ENCODE assay signal across 21 cellular contexts in the genomic region with DNA sequence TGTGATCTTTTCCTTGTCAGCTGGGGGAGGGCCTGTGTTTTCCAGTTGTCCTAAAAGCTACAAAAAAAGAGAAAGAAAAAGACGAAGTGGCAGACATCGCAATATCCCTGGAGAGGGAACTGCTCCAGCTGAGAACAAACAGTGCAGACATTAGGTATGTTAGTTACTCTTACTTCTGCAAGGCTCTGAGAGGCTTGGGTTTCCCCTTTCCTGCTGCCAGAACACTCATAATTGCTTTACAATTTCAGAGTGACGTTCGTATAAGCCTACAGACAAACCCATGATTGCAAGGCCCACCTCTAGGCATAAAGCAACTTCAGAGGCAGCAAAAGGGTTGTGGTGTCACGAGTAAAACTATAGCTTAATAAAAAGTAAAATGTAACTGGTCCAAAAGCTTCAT. TPM values are rescaled to one million over a fixed set of nuclear protein-coding genes. Genes with fewer than 3 reads are reported as not detected.
DNase-seq lines count a peak whose midpoint lies in the region; ATAC-seq and TF ChIP-seq lines count a peak whose summit lies in the region.
"Had no signal": no experiment of that assay in that cellular context is flagged by ENCODE, and none has a peak within 500 bp of the region (broad histone marks: within the 10 kb centered on the region; RNA-seq: fewer than 3 reads in every experiment).

No MANE protein-coding gene starts in this region.

- H3K27me3 ChIP-seq in ACC112 (ENCODE audit: insufficient read depth, low read length), result no peaks in the 10 kb centered on the region
- no peaks in the 10 kb centered on the region for H3K27me3 ChIP-seq in neutrophil
- H3K27me3 ChIP-seq: BLaER1 had no signal

- ATAC-seq in SK-N-SH treated with all-trans-retinoic acid at 6 μM for 48 hours, result peak; percentile 41
- ATAC-seq in left cardiac atrium, result no peak
- no peak for ATAC-seq in HG03439 (IDR thresholded peaks at IDR 0.05; ENCODE audit: unreplicated experiment)
- ATAC-seq: K562 had no signal

- H3K79me2 ChIP-seq in ACC112 (ENCODE audit: control insufficient read depth, insufficient read depth, low read length, unreplicated experiment), result no peaks in the 10 kb centered on the region

- no peak overlapping the region for H2AFZ ChIP-seq in ACC112 (ENCODE audit: low read length, unreplicated experiment)

- H3K36me3 ChIP-seq in ACC112 (ENCODE audit: insufficient read depth, low read length) (peaks cover 32% of the 10 kb centered on the region), neutrophil (peaks cover 3% of the 10 kb centered on the region)

- H3K27ac ChIP-seq in ACC112 (ENCODE audit: low read depth, low read length), result peak overlapping the region; percentile 86; the same call in 1 of the 2 replicates
- peak overlapping the region; percentile 37 for H3K27ac ChIP-seq in neutrophil
- H3K27ac ChIP-seq: BLaER1 had no signal

- intact Hi-C loops in left cardiac atrium (cut with DNase I), result no loop called here

- no peak for TF ChIP-seq CTCF in neutrophil (IDR thresholded peaks at IDR 0.05)

- H3K4me3 ChIP-seq in ACC112 (ENCODE audit: low read depth, low read length) (no peak overlapping the region), neutrophil (ENCODE audit: low read depth in 1 of 2, low read length in 1 of 2) (no peak overlapping the region)
- H3K4me3 ChIP-seq: BLaER1, K562 had no signal

- peak; percentile 49 for DNase-seq in fibroblast of gingiva (ENCODE audit: low read depth)
- no peak for DNase-seq in left cardiac atrium
- no peak for DNase-seq in cerebellum (ENCODE audit: low spot score)
- no peak for DNase-seq in NCI-H2081 treated with DMSO at 0.1 percent for 48 hours (lab: John Stamatoyannopoulos, UW)
- DNase-seq: CD4-positive, alpha-beta memory T cell; DMS53; NCI-H1105; NCI-H1694; NCI-H510A; NCI-H748 treated with DMSO at 0.1 percent for 48 hours; NK-92 treated with Interleukin-12 subunit alpha and Interleukin-12 subunit beta, amount 100 ng/mL, for 24 hours; SHP77 had no signal

- H3K9me3 ChIP-seq in neutrophil, result no peaks in the 10 kb centered on the region
- H3K9me3 ChIP-seq: BLaER1 had no signal

- H3K4me1 ChIP-seq in ACC112 (ENCODE audit: control insufficient read depth, insufficient read depth, low read length, unreplicated experiment) (peaks cover 37% of the 10 kb centered on the region), neutrophil (ENCODE audit: control insufficient read depth in 1 of 2, insufficient read depth in 1 of 2, low read depth in 1 of 2, low read length in 1 of 2) (peaks cover 35 to 37% of the 10 kb centered on the region in 2 experiments)
- H3K4me1 ChIP-seq: BLaER1 had no signal

TF ChIP-seq in SK-N-SH treated with all-trans-retinoic acid at 6 μM for 48 hours, 23 proteins besides CTCF, POLR2A, EP300 and RAD21:
- TF ChIP-seq ESRRG (CRISPR knock-in tag; IDR thresholded peaks at IDR 0.05) (no peak), ZNF565 (CRISPR knock-in tag; conservative IDR thresholded peaks at IDR 0.05; ENCODE audit: low read depth) (no peak), ZNF8 (CRISPR knock-in tag; IDR thresholded peaks at IDR 0.05) (no peak), SNAI2 (CRISPR knock-in tag; IDR thresholded peaks at IDR 0.05) (no peak), ARNTL (CRISPR knock-in tag; IDR thresholded peaks at IDR 0.05; ENCODE audit: borderline replicate concordance, low read depth) (no peak), ZFP30 (CRISPR knock-in tag; IDR thresholded peaks at IDR 0.05) (no peak), RARB (CRISPR knock-in tag; IDR thresholded peaks at IDR 0.05) (no peak), ISL1 (CRISPR knock-in tag; IDR thresholded peaks at IDR 0.05) (no peak), ZNF70 (CRISPR knock-in tag; IDR thresholded peaks at IDR 0.05) (no peak), GLIS3 (CRISPR knock-in tag; IDR thresholded peaks at IDR 0.05) (no peak), PPARA (CRISPR knock-in tag; IDR thresholded peaks at IDR 0.05; ENCODE audit: borderline replicate concordance) (no peak), TCF4 (CRISPR knock-in tag; IDR thresholded peaks at IDR 0.05; ENCODE audit: borderline replicate concordance) (no peak), OSR1 (CRISPR knock-in tag; IDR thresholded peaks at IDR 0.05) (no peak), TOX (CRISPR knock-in tag; IDR thresholded peaks at IDR 0.05; ENCODE audit: borderline replicate concordance) (no peak), BACH2 (CRISPR knock-in tag; IDR thresholded peaks at IDR 0.05; ENCODE audit: borderline replicate concordance) (no peak), CSDC2 (CRISPR knock-in tag; IDR thresholded peaks at IDR 0.05) (no peak), ZFP3 (CRISPR knock-in tag; IDR thresholded peaks at IDR 0.05) (no peak)
- TF ChIP-seq, protein P1, sequence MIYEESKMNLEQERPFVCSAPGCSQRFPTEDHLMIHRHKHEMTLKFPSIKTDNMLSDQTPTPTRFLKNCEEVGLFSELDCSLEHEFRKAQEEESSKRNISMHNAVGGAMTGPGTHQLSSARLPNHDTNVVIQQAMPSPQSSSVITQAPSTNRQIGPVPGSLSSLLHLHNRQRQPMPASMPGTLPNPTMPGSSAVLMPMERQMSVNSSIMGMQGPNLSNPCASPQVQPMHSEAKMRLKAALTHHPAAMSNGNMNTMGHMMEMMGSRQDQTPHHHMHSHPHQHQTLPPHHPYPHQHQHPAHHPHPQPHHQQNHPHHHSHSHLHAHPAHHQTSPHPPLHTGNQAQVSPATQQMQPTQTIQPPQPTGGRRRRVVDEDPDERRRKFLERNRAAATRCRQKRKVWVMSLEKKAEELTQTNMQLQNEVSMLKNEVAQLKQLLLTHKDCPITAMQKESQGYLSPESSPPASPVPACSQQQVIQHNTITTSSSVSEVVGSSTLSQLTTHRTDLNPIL (CRISPR knock-in tag; IDR thresholded peaks at IDR 0.05; ENCODE audit: low read depth), result no peak
- TF ChIP-seq, protein P2, sequence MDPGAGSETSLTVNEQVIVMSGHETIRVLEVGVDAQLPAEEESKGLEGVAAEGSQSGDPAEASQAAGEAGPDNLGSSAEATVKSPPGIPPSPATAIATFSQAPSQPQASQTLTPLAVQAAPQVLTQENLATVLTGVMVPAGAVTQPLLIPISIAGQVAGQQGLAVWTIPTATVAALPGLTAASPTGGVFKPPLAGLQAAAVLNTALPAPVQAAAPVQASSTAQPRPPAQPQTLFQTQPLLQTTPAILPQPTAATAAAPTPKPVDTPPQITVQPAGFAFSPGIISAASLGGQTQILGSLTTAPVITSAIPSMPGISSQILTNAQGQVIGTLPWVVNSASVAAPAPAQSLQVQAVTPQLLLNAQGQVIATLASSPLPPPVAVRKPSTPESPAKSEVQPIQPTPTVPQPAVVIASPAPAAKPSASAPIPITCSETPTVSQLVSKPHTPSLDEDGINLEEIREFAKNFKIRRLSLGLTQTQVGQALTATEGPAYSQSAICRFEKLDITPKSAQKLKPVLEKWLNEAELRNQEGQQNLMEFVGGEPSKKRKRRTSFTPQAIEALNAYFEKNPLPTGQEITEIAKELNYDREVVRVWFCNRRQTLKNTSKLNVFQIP (CRISPR knock-in tag; IDR thresholded peaks at IDR 0.05; ENCODE audit: borderline replicate concordance, low read depth), result no peak
- TF ChIP-seq, protein P3, sequence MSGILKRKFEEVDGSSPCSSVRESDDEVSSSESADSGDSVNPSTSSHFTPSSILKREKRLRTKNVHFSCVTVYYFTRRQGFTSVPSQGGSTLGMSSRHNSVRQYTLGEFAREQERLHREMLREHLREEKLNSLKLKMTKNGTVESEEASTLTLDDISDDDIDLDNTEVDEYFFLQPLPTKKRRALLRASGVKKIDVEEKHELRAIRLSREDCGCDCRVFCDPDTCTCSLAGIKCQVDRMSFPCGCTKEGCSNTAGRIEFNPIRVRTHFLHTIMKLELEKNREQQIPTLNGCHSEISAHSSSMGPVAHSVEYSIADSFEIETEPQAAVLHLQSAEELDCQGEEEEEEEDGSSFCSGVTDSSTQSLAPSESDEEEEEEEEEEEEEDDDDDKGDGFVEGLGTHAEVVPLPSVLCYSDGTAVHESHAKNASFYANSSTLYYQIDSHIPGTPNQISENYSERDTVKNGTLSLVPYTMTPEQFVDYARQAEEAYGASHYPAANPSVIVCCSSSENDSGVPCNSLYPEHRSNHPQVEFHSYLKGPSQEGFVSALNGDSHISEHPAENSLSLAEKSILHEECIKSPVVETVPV (CRISPR knock-in tag; IDR thresholded peaks at IDR 0.05), result no peak

RNA-seq across cellular contexts. Expression of a gene that starts 31.1 kb away (rescaled TPM):
- total RNA-seq in left cardiac atrium (under 1 TPM in 1 of 2 donors, not detected in 1; 0.21 TPM), cerebellum (not detected)
- total RNA-seq: A172; CD4-positive, alpha-beta memory T cell; H4; K562; RPMI7951 had no signal

RNA-seq across cellular contexts. Expression of a gene that starts 43.3 kb away (rescaled TPM):
- total RNA-seq in left cardiac atrium (under 1 TPM; 0.12 to 0.65 TPM), cerebellum (0.91 TPM)
- total RNA-seq: CD4-positive, alpha-beta memory T cell; H4 had no signal
